ENCODE assay signal across 9 cellular contexts in genomic region chr7:101058355-101058754, GRCh38. TPM values are rescaled to one million over a fixed set of nuclear protein-coding genes. Genes with fewer than 3 reads are reported as not detected.
DNase-seq lines count a peak whose midpoint lies in the region; ATAC-seq lines count a peak whose summit lies in the region.
"Had no signal": no experiment of that assay in that cellular context is flagged by ENCODE, and none has a peak within 500 bp of the region (broad histone marks: within the 10 kb centered on the region; RNA-seq: fewer than 3 reads in every experiment).

No MANE protein-coding gene starts in this region.

- CTCF ChIA-PET in activated CD4-positive, alpha-beta T cell treated with anti-CD3 and anti-CD28 coated beads for 36 hours (lab: Charles Lee) = interaction anchor here (0.6 to 2.6 kb wide), 14 partner anchors 16 to 259 kb away, joined by 3 to 13 read pairs (median 4); partner anchors contain the start of genes ACHE and UFSP1

- intact Hi-C loops in activated CD4-positive, alpha-beta T cell treated with anti-CD3 and anti-CD28 coated beads for 36 hours (cut with DNase I, micrococcal nuclease) = loop anchor here (2.0 to 10.0 kb wide), 3 partner anchors 26 to 264 kb away; partner anchors contain the start of gene TRIM56 (in 1 of the 2)

- no peak overlapping the region for H3K27ac Mint-ChIP-seq in activated CD4-positive, alpha-beta T cell treated with anti-CD3 and anti-CD28 coated beads for 36 hours

- H3K23ac ChIP-seq in mesenchymal stem cell (ENCODE audit: low read length in 2 of 2) = no peak overlapping the region

- no peak overlapping the region for H2BK120ac ChIP-seq in mesenchymal stem cell (ENCODE audit: low read depth, low read length)

- H3K4me1 ChIP-seq in mesenchymal stem cell (ENCODE audit: control insufficient read depth, insufficient read depth, low read depth, low read length) = no peaks in the 10 kb centered on the region

- POLR2A ChIA-PET in activated CD4-positive, alpha-beta T cell treated with anti-CD3 and anti-CD28 coated beads for 36 hours (lab: Charles Lee) = interaction anchor here (0.7 kb wide), 1 partner anchor 45 kb away, joined by 3 read pairs; no protein-coding TSS in a partner anchor

- H3K9ac ChIP-seq in mesenchymal stem cell (ENCODE audit: low read length) = no peak overlapping the region

- H3K27me3 Mint-ChIP-seq in activated CD4-positive, alpha-beta T cell treated with anti-CD3 and anti-CD28 coated beads for 36 hours = peaks cover 31% of the 10 kb centered on the region

- no peaks in the 10 kb centered on the region for H3K36me3 ChIP-seq in mesenchymal stem cell (ENCODE audit: control insufficient read depth in 1 of 2, insufficient read depth in 2 of 2, low read depth in 1 of 2, low read length in 2 of 2)

- no peak overlapping the region for H3K27ac ChIP-seq in mesenchymal stem cell (ENCODE audit: low read length, poor library complexity, severe bottlenecking)

- no peaks in the 10 kb centered on the region for H3K9me3 ChIP-seq in mesenchymal stem cell (ENCODE audit: control insufficient read depth, low read length)

- H4K8ac ChIP-seq in mesenchymal stem cell (ENCODE audit: low read length) = no peak overlapping the region

- H2BK12ac ChIP-seq in mesenchymal stem cell (ENCODE audit: low read length in 2 of 2) = no peak overlapping the region

- H2BK5ac ChIP-seq in mesenchymal stem cell (ENCODE audit: low read depth, low read length, poor library complexity, severe bottlenecking) = no peak overlapping the region

- no peaks in the 10 kb centered on the region for H3K9me3 Mint-ChIP-seq in activated CD4-positive, alpha-beta T cell treated with anti-CD3 and anti-CD28 coated beads for 36 hours (ENCODE audit: low read depth)

- DNase-seq in SIG-M5 treated with dmso at 0.1 percent for 504 hours (lab: John Stamatoyannopoulos, UW; ENCODE audit: unreplicated experiment) = peak; percentile 34
- DNase-seq in SIG-M5 (lab: John Stamatoyannopoulos, UW) = no peak
- DNase-seq in activated CD4-positive, alpha-beta T cell treated with anti-CD3 and anti-CD28 coated beads for 36 hours = peak; percentile 73
- peak; percentile 31 for DNase-seq in dedifferentiated amniotic fluid mesenchymal stem cell (ENCODE audit: extremely low spot score)
- DNase-seq in mesenchymal stem cell = peak; percentile 63
- peak in 5 of 6 experiments; percentile 16 to 46 (median 35) for DNase-seq in stimulated activated naive CD4-positive, alpha-beta T cell (lab: John Stamatoyannopoulos, UW)
- DNase-seq in NCI-H524 (lab: John Stamatoyannopoulos, UW) = no peak
- no peak for DNase-seq in NCI-H128 (lab: John Stamatoyannopoulos, UW; ENCODE audit: unreplicated experiment)

- H3K4me3 Mint-ChIP-seq in activated CD4-positive, alpha-beta T cell treated with anti-CD3 and anti-CD28 coated beads for 36 hours = no peak overlapping the region

- peaks cover 28 to 61% of the 10 kb centered on the region in 2 experiments for H3K27me3 ChIP-seq in mesenchymal stem cell (ENCODE audit: control insufficient read depth in 1 of 2, insufficient read depth in 1 of 2, low read length in 2 of 2)

- no peak overlapping the region for H4K91ac ChIP-seq in mesenchymal stem cell (ENCODE audit: low read length)

- H3K79me1 ChIP-seq in mesenchymal stem cell (replicated peaks; ENCODE audit: low read length, poor library complexity, severe bottlenecking) = no peaks in the 10 kb centered on the region

- no peak overlapping the region for H3K4me3 ChIP-seq in mesenchymal stem cell (ENCODE audit: insufficient read depth in 1 of 2, low read depth in 1 of 2, low read length in 2 of 2)

- no peak overlapping the region for H3K4ac ChIP-seq in mesenchymal stem cell (ENCODE audit: low read depth in 1 of 2, low read length in 2 of 2)

- H3K4me1 Mint-ChIP-seq in activated CD4-positive, alpha-beta T cell treated with anti-CD3 and anti-CD28 coated beads for 36 hours = peaks cover 2% of the 10 kb centered on the region

- no peak overlapping the region for H2BK15ac ChIP-seq in mesenchymal stem cell (ENCODE audit: low read depth, poor library complexity, severe bottlenecking)

- no peak overlapping the region for H2AK5ac ChIP-seq in mesenchymal stem cell (ENCODE audit: low read length, severe bottlenecking)

- H3K18ac ChIP-seq in mesenchymal stem cell (ENCODE audit: low read depth in 1 of 2, low read length in 2 of 2) = no peak overlapping the region

- no peaks in the 10 kb centered on the region for H3K36me3 Mint-ChIP-seq in activated CD4-positive, alpha-beta T cell treated with anti-CD3 and anti-CD28 coated beads for 36 hours (ENCODE audit: low read depth)

- no peak for ATAC-seq in activated CD4-positive, alpha-beta T cell treated with anti-CD3 and anti-CD28 coated beads for 36 hours

- WGBS in mesenchymal stem cell = 28% methylated on average over 9 of the region's 9 CpGs

- no peak overlapping the region for H2AFZ ChIP-seq in mesenchymal stem cell (ENCODE audit: low read depth, low read length)

- H3K14ac ChIP-seq in mesenchymal stem cell (ENCODE audit: low read length in 2 of 2) = no peak overlapping the region

- H3K4me2 ChIP-seq in mesenchymal stem cell (ENCODE audit: low read length, poor library complexity, severe bottlenecking) = no peak overlapping the region

RNA-seq across cellular contexts. Expression of gene TRIM56, which starts 26.9 kb away (rescaled TPM):
- total RNA-seq in activated CD4-positive, alpha-beta T cell treated with anti-CD3 and anti-CD28 coated beads for 36 hours = 10 to 100 TPM; 35.3 to 40.8 TPM
- 12.5 TPM for polyA plus RNA-seq in mesenchymal stem cell (2013, experiment 1 of 2)
- polyA plus RNA-seq in mesenchymal stem cell (2013, experiment 2 of 2) = 11.5 TPM

RNA-seq across cellular contexts. Expression of gene MUC17, which starts 38.5 kb away (rescaled TPM):
- total RNA-seq in activated CD4-positive, alpha-beta T cell treated with anti-CD3 and anti-CD28 coated beads for 36 hours = not detected
- not detected for polyA plus RNA-seq in mesenchymal stem cell (2013, experiment 1 of 2)
- polyA plus RNA-seq in mesenchymal stem cell (2013, experiment 2 of 2) = not detected
- total RNA-seq: T-helper 1 cell treated with Interleukin-12 subunit alpha and Interleukin-12 subunit beta and Interleukin-4 antibody, amounts not matched to agents 30 ng/mL and 1 ng/mL, for 36 hours had no signal

Comparison
In these comparisons a context has a peak if more than half of its experiments do, and no peak if none do; other contexts are left out.
1. DNase-seq: peak in SIG-M5 treated with dmso at 0.1 percent for 504 hours (single experiment), activated CD4-positive, alpha-beta T cell treated with anti-CD3 and anti-CD28 coated beads for 36 hours (single experiment), dedifferentiated amniotic fluid mesenchymal stem cell (single experiment), mesenchymal stem cell (single experiment) and stimulated activated naive CD4-positive, alpha-beta T cell (5 of 6); none in SIG-M5 (single experiment), NCI-H524 (0 of 2) and NCI-H128 (single experiment).